ENCODE assay signal across 23 cellular contexts in the genomic region with DNA sequence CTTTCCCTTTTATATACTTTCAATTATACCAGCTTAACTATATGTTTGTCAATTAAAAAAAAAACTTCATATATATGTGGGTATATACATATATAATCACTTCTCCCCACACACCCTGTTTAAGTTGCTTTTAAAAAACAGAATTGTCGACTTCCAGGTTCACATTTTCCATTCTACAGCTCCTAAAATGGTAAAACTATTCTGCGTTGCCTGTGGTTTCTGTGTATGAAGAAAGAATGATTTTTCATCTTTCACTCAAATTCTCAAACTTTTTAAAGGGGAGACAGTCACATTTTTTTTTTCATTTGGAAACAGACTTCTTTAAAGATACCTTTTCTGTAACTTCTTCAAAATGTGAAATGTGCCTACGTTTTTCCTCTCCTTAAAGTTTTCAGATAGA.
"Had no signal": no experiment of that assay in that cellular context is flagged by ENCODE, and none has a peak within 500 bp of the region (broad histone marks: within the 10 kb centered on the region; RNA-seq: fewer than 3 reads in every experiment).

No MANE protein-coding gene starts in this region.

- H3K4me1 ChIP-seq: colonic mucosa, esophagus squamous epithelium, foreskin keratinocyte, left ventricle myocardium inferior, lower lobe of right lung, pancreas, transverse colon had no signal

- H3K4me1 Mint-ChIP-seq: memory B cell; stimulated activated memory B cell treated with anti-CD40 and anti-IgM and Interleukin-4, amounts not matched to agents 10 μg/mL and 1 μg/mL and 100 μg/mL, for 72 hours; stimulated activated naive CD8-positive, alpha-beta T cell treated with anti-CD3 and anti-CD28 coated beads, Interleukin-15, amount 100 ng/mL, for 72 hours had no signal

- DNase-seq: colonic mucosa; dermis blood vessel endothelial cell; esophagus squamous epithelium; foreskin keratinocyte; kidney; left cardiac atrium; left ventricle myocardium inferior; lower lobe of right lung; midbrain; occipital lobe; pancreas; right cardiac atrium; stimulated activated CD4-positive, alpha-beta T cell treated with anti-CD3 and anti-CD28 coated beads, Interleukin-4, amount 100 ng/mL, for 1 hour; stimulated activated CD8-positive, alpha-beta memory T cell treated with anti-CD3 and anti-CD28 coated beads, Interleukin-4, amount 100 ng/mL, for 48 hours; stimulated activated naive CD8-positive, alpha-beta T cell treated with anti-CD3 and anti-CD28 coated beads, Interleukin-15, amount 100 ng/mL, for 72 hours; substantia nigra; transverse colon had no signal

- H3K27ac ChIP-seq: colonic mucosa, esophagus squamous epithelium, foreskin keratinocyte, hepatocyte, left ventricle myocardium inferior, lower lobe of right lung, pancreas, thoracic aorta, transverse colon had no signal

- H3K27ac Mint-ChIP-seq: memory B cell; natural killer cell treated with Interleukin-12 subunit alpha and Interleukin-12 subunit beta and Interleukin-15 and Interleukin-18, amount 100 ng/mL, for 72 hours; progenitor cell of endocrine pancreas; stimulated activated memory B cell treated with anti-CD40 and anti-IgM and Interleukin-4, amounts not matched to agents 10 μg/mL and 1 μg/mL and 100 μg/mL, for 72 hours; stimulated activated naive CD8-positive, alpha-beta T cell treated with anti-CD3 and anti-CD28 coated beads, Interleukin-15, amount 100 ng/mL, for 72 hours had no signal

- H2AFZ ChIP-seq: hepatocyte had no signal

- H3K4me3 Mint-ChIP-seq: memory B cell; natural killer cell treated with Interleukin-12 subunit alpha and Interleukin-12 subunit beta and Interleukin-15 and Interleukin-18, amount 100 ng/mL, for 72 hours; stimulated activated memory B cell treated with anti-CD40 and anti-IgM and Interleukin-4, amounts not matched to agents 10 μg/mL and 1 μg/mL and 100 μg/mL, for 72 hours; stimulated activated naive CD8-positive, alpha-beta T cell treated with anti-CD3 and anti-CD28 coated beads, Interleukin-15, amount 100 ng/mL, for 72 hours had no signal

- H3K79me2 ChIP-seq: hepatocyte had no signal

- H3K36me3 ChIP-seq: colonic mucosa, esophagus squamous epithelium, left ventricle myocardium inferior, lower lobe of right lung, pancreas, thoracic aorta, transverse colon had no signal

- H3K9me3 ChIP-seq: colonic mucosa, esophagus squamous epithelium, left ventricle myocardium inferior, lower lobe of right lung, pancreas, thoracic aorta had no signal

- H3K4me3 ChIP-seq: colonic mucosa, esophagus squamous epithelium, hepatocyte, left ventricle myocardium inferior, lower lobe of right lung, pancreas, thoracic aorta, transverse colon had no signal

- H3K36me3 Mint-ChIP-seq: memory B cell; natural killer cell treated with Interleukin-12 subunit alpha and Interleukin-12 subunit beta and Interleukin-15 and Interleukin-18, amount 100 ng/mL, for 72 hours; stimulated activated memory B cell treated with anti-CD40 and anti-IgM and Interleukin-4, amounts not matched to agents 10 μg/mL and 1 μg/mL and 100 μg/mL, for 72 hours had no signal

- ATAC-seq: foreskin keratinocyte; lower lobe of right lung; natural killer cell treated with Interleukin-12 subunit alpha and Interleukin-12 subunit beta and Interleukin-15 and Interleukin-18, amount 100 ng/mL, for 72 hours; right cardiac atrium; stimulated activated memory B cell treated with anti-CD40 and anti-IgM and Interleukin-4, amounts not matched to agents 10 μg/mL and 1 μg/mL and 100 μg/mL, for 72 hours; stimulated activated naive CD8-positive, alpha-beta T cell treated with anti-CD3 and anti-CD28 coated beads, Interleukin-15, amount 100 ng/mL, for 72 hours had no signal

- H3K9me3 Mint-ChIP-seq: stimulated activated memory B cell treated with anti-CD40 and anti-IgM and Interleukin-4, amounts not matched to agents 10 μg/mL and 1 μg/mL and 100 μg/mL, for 72 hours had no signal

- H3K27me3 ChIP-seq: colonic mucosa, esophagus squamous epithelium, foreskin keratinocyte, hepatocyte, pancreas, transverse colon had no signal
